In the genomic region with DNA sequence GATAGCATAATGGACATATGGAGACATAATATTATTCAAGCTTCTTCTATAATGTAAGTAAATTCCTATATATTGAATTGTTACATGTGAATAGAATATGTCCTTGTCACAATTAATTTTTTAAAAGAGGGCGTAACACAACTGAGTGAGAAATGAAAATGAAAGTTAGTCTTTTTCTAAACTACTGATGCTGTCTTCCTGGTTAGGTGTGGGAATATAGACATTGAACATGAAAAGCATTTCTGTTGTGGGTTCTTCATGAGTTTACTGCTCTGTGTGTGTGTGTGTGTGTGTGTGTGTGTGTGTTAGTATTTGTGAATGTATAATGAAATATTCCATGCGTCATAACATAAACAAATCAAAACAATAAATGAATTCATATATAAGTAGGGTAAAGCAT, we compare ENCODE assay signal across 29 cellular contexts. TPM values are rescaled to one million over a fixed set of nuclear protein-coding genes. Genes with fewer than 3 reads are reported as not detected.
"Had no signal": no experiment of that assay in that cellular context is flagged by ENCODE, and none has a peak within 500 bp of the region (broad histone marks: within the 10 kb centered on the region; RNA-seq: fewer than 3 reads in every experiment).

No MANE protein-coding gene starts in this region.

- DNase-seq: IMR-90; Kasumi-1; MV-4-11; NCI-H1048; NCI-H1105; NCI-H1417; NCI-H1436 treated with DMSO at 0.1 percent for 48 hours; NCI-H187; NCI-H2029; NCI-H2081 treated with DMSO at 0.1 percent for 48 hours; NCI-H2171; NCI-H226; NCI-H446; NCI-H510A; NCI-H524 treated with DMSO at 0.1 percent for 48 hours; NCI-H69; NCI-H774; NK-92 treated with Interleukin-12 subunit alpha and Interleukin-12 subunit beta, amount 100 ng/mL, for 24 hours; PC-9; Peyer's patch; Right ventricle myocardium superior; RPMI8226; SIG-M5 had no signal

- H3K9me3 ChIP-seq: Peyer's patch, SJSA1 had no signal

- H3K27me3 ChIP-seq: Peyer's patch, SJSA1 had no signal

- H3K4me1 ChIP-seq: Peyer's patch, SJSA1 had no signal

- H3K27ac ChIP-seq: KMS-11, PC-9, Peyer's patch, SJSA1, SK-N-MC had no signal

- H3K4me2 ChIP-seq: KMS-11, PC-9 had no signal

- ATAC-seq: HepG2, K562 had no signal

- H3K9ac ChIP-seq: KMS-11 had no signal

- H3K36me3 ChIP-seq: Peyer's patch had no signal

- H2AFZ ChIP-seq: PC-9 had no signal

- H3K4me3 ChIP-seq: K562, PC-9, Peyer's patch, SJSA1, SK-N-MC had no signal

RNA-seq across cellular contexts. Expression of a gene that starts 40.5 kb away (rescaled TPM):
- total RNA-seq: HepG2, IMR-90, K562, OCI-LY7, PC-9, Peyer's patch, Right ventricle myocardium superior, SJSA1 had no signal
- polyA plus RNA-seq: HepG2, IMR-90, K562 had no signal
